19 cellular contexts compared by ENCODE assay signal in the genomic region with DNA sequence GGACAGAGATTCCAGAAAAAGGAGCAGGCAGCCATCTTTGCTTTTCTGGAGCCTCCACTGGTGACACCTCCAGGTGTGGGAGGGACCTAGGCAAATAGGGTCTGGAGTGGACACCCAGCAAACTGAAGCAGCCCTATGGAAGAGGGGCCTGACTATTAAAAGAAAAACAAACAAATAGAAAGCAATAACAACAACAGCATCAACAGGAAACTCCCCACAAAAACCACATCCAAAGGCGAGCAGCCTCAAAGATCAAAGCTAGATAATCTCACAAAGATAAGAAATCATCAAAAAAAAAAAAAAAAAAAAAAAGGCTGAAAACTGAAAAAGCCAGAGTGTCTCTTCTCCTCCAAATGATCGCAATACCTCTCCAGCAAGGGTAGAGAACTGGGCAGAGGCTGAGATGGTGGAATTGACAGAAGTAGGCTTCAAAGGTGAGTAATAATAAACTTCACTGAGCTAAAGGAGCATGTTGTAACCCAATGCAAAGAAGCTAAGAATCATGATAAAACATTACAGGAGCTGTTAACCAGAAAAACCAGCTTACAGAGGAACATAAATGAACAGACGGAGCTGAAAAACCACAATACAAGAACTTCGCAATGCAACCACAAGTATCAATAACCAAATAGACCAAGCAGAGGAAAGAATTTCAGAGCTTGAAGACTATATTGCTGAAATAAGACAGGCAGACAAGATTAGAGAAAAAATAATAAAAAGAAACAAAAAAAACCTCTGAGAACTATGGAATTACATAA.
"Had no signal": no experiment of that assay in that cellular context is flagged by ENCODE, and none has a peak within 500 bp of the region (broad histone marks: within the 10 kb centered on the region; RNA-seq: fewer than 3 reads in every experiment).

No MANE protein-coding gene starts in this region.

- H3K27me3 Mint-ChIP-seq: progenitor cell of endocrine pancreas had no signal

- H3K4me3 Mint-ChIP-seq: activated CD8-positive, alpha-beta T cell treated with anti-CD3 and anti-CD28 coated beads for 36 hours; activated naive CD4-positive, alpha-beta T cell treated with anti-CD3 and anti-CD28 coated beads for 36 hours; nephron progenitor cell had no signal

- H3K4me1 Mint-ChIP-seq: nephron progenitor cell had no signal

- ATAC-seq: activated CD8-positive, alpha-beta T cell treated with anti-CD3 and anti-CD28 coated beads for 36 hours; foreskin keratinocyte; right cardiac atrium had no signal

- DNase-seq: activated CD4-positive, CD25-positive, alpha-beta regulatory T cell treated with anti-CD3 and anti-CD28 coated beads, Interleukin-2, amount 50 U/mL, for 72 hours; activated CD8-positive, alpha-beta memory T cell treated with anti-CD3 and anti-CD28 coated beads, Interleukin-2, amount 50 U/mL, for 48 hours; activated CD8-positive, alpha-beta T cell treated with anti-CD3 and anti-CD28 coated beads for 36 hours; activated naive CD4-positive, alpha-beta T cell treated with anti-CD3 and anti-CD28 coated beads for 36 hours; effector CD4-positive, alpha-beta T cell; foreskin keratinocyte; head of caudate nucleus; mesendoderm; nephron progenitor cell; right cardiac atrium; SJCRH30; stimulated activated CD4-positive, alpha-beta T cell treated with anti-CD3 and anti-CD28 coated beads, Interleukin-15, amount 100 ng/mL, for 24 hours; stimulated activated CD4-positive, alpha-beta T cell treated with anti-CD3 and anti-CD28 coated beads, Interleukin-4, amount 100 ng/mL, for 1 hour; stimulated activated naive CD4-positive, alpha-beta T cell treated with Interleukin-2 at 50 U/mL for 16 hours; T-helper 9 cell; upper lobe of left lung had no signal

- H3K27ac Mint-ChIP-seq: activated CD8-positive, alpha-beta T cell treated with anti-CD3 and anti-CD28 coated beads for 36 hours; activated naive CD4-positive, alpha-beta T cell treated with anti-CD3 and anti-CD28 coated beads for 36 hours; nephron progenitor cell; progenitor cell of endocrine pancreas had no signal

- H3K4me1 ChIP-seq: foreskin keratinocyte, SJCRH30, upper lobe of left lung had no signal

- H3K36me3 ChIP-seq: SJCRH30, upper lobe of left lung had no signal

- H3K27me3 ChIP-seq: foreskin keratinocyte, SJCRH30, upper lobe of left lung had no signal

- H3K4me3 ChIP-seq: coronary artery, SJCRH30, skin epidermis, upper lobe of left lung had no signal

- H3K27ac ChIP-seq: coronary artery, foreskin keratinocyte, SJCRH30, skin epidermis, upper lobe of left lung had no signal

- H3K9me3 ChIP-seq: SJCRH30 had no signal
